In the genomic region with DNA sequence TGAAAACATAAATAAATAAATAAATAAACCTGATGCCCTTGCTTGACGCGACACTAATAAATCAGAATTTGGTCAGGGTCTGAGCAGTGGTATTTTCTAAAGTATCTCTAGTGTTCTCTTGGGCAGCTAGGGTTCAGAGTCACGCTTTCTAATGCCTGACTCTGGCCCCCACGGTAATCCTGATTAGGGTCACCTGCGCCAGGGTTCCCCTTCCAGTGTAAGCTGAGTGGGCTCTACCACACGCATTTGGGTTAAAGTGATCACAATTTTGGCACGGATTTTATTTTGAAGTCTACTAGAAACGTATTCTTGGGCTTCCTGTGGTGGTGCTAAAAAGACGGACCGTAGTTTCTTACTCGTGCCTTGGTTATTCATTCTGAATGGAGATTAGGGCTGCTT, we compare ENCODE assay signal across 7 cellular contexts. TPM values are rescaled to one million over a fixed set of nuclear protein-coding genes. Genes with fewer than 3 reads are reported as not detected.
DNase-seq lines count a peak whose midpoint lies in the region; ATAC-seq and TF ChIP-seq lines count a peak whose summit lies in the region.

No MANE protein-coding gene starts in this region.

- H3K18ac ChIP-seq in neuronal stem cell (ENCODE audit: low read length): no peak overlapping the region

- H3K36me3 Mint-ChIP-seq in endothelial cell (ENCODE audit: low read depth, unreplicated experiment): peaks cover 9% of the 10 kb centered on the region

- H2BK15ac ChIP-seq in neuronal stem cell (ENCODE audit: low read length): no peak overlapping the region

- H3K14ac ChIP-seq in neuronal stem cell (ENCODE audit: low read length): no peak overlapping the region

- no peak overlapping the region for H3K23ac ChIP-seq in neuronal stem cell (ENCODE audit: low read depth, low read length, poor library complexity)

- peak overlapping the region; percentile 92 for H3K9ac ChIP-seq in NT2/D1 (ENCODE audit: insufficient read length, low read depth)
- H3K9ac ChIP-seq in neuronal stem cell (ENCODE audit: low read depth, low read length, poor library complexity): no peak overlapping the region

- no peaks in the 10 kb centered on the region for H3K9me3 ChIP-seq in NT2/D1 (ENCODE audit: insufficient read depth, low read length)
- H3K9me3 ChIP-seq in neuronal stem cell (replicated peaks in 1 of 2; ENCODE audit: control insufficient read depth in 2 of 2, insufficient read depth in 1 of 2, low read depth in 1 of 2, low read length in 2 of 2): no peaks in the 10 kb centered on the region

- H3K27me3 Mint-ChIP-seq in endothelial cell (ENCODE audit: unreplicated experiment): peaks cover 1% of the 10 kb centered on the region

- no peaks in the 10 kb centered on the region for H3K9me3 Mint-ChIP-seq in endothelial cell (ENCODE audit: unreplicated experiment)

- in situ Hi-C loops in KBM-7 (cut with MboI; ENCODE audit: low pct_unique_long_range_greater_than_20kb, low sequenced_read_pairs): no loop called here

- peak overlapping the region; percentile 98 for H3K4me3 Mint-ChIP-seq in endothelial cell (ENCODE audit: unreplicated experiment)

- H3K4me3 ChIP-seq in NT2/D1 (ENCODE audit: insufficient read length, low read depth) (peak overlapping the region; percentile 91), neuronal stem cell (ENCODE audit: low read length in 2 of 2) (peak overlapping the region; percentile 90 to 96)

- H3K27ac ChIP-seq in neuronal stem cell (replicated peaks; ENCODE audit: low read length): no peak overlapping the region

- no peak overlapping the region for H4K8ac ChIP-seq in neuronal stem cell (ENCODE audit: low read depth, low read length)

- no peak overlapping the region for H4K91ac ChIP-seq in neuronal stem cell (ENCODE audit: low read depth, low read length, poor library complexity)

- H3K36me3 ChIP-seq in NT2/D1 (ENCODE audit: insufficient read depth, insufficient read length, low read length) (peaks cover 34% of the 10 kb centered on the region), neuronal stem cell (replicated peaks in 1 of 2; ENCODE audit: control insufficient read depth in 2 of 2, insufficient read depth in 2 of 2, low read length in 2 of 2) (peaks cover 2 to 43% of the 10 kb centered on the region in 2 donors)

- H3K4ac ChIP-seq in neuronal stem cell (ENCODE audit: low read length): no peak overlapping the region

- H3K4me1 ChIP-seq in NT2/D1 (ENCODE audit: insufficient read depth, insufficient read length): no peaks in the 10 kb centered on the region
- peaks cover 0 to 9% of the 10 kb centered on the region in 2 donors for H3K4me1 ChIP-seq in neuronal stem cell (ENCODE audit: control insufficient read depth in 2 of 2, insufficient read depth in 1 of 2, low read depth in 1 of 2, low read length in 2 of 2)

- H2BK5ac ChIP-seq in neuronal stem cell (ENCODE audit: low read length): no peak overlapping the region

- no peak overlapping the region for H2AK5ac ChIP-seq in neuronal stem cell (ENCODE audit: low read depth, low read length)

- TF ChIP-seq POLR2A in erythroblast (IDR thresholded peaks at IDR 0.05; ENCODE audit: low read length): no peak

- peak overlapping the region; percentile 88 for H2AFZ ChIP-seq in neuronal stem cell (ENCODE audit: low read length)

- H3K4me2 ChIP-seq in neuronal stem cell (ENCODE audit: insufficient read depth, low read length, poor library complexity, severe bottlenecking): peak overlapping the region; percentile 38

- DNase-seq in NT2/D1 (ENCODE audit: low read depth, low spot score) (no peak), endothelial cell (ENCODE audit: low spot score) (no peak), neuronal stem cell (ENCODE audit: low spot score) (no peak), KBM-7 (no peak), erythroblast (lab: John Stamatoyannopoulos, UW) (no peak)

- H3K4me1 Mint-ChIP-seq in endothelial cell (ENCODE audit: unreplicated experiment): peaks cover 20% of the 10 kb centered on the region

- no peak for TF ChIP-seq CTCF in endothelial cell (IDR thresholded peaks at IDR 0.05; ENCODE audit: unreplicated experiment)

- H3K27me3 ChIP-seq in NT2/D1 (ENCODE audit: insufficient read depth, insufficient read length) (no peaks in the 10 kb centered on the region), neuronal stem cell (ENCODE audit: control insufficient read depth in 3 of 3, insufficient read depth in 3 of 3, low read depth in 1 of 3, low read length in 3 of 3) (no peaks in the 10 kb centered on the region)

- peak overlapping the region; percentile 98 for H3K27ac Mint-ChIP-seq in endothelial cell (ENCODE audit: unreplicated experiment)

- ATAC-seq in GM21717 (IDR thresholded peaks at IDR 0.05; ENCODE audit: unreplicated experiment) (peak; percentile 14), HG03565 (IDR thresholded peaks at IDR 0.05; ENCODE audit: unreplicated experiment) (no peak)

- H3K79me1 ChIP-seq in neuronal stem cell (ENCODE audit: low read depth, low read length): no peaks in the 10 kb centered on the region

- WGBS in neuronal stem cell (ENCODE audit: extremely low coverage in 2 of 2, insufficient read length in 2 of 2, insufficient replicate concordance in 1 of 2), 2 donors: no CpG with 5 or more reads among the region's 11 CpGs

- H2BK12ac ChIP-seq in neuronal stem cell (ENCODE audit: low read length): no peak overlapping the region

- no peak overlapping the region for H2BK120ac ChIP-seq in neuronal stem cell (ENCODE audit: low read depth, low read length)

RNA-seq across cellular contexts. Expression of a gene that starts 0.7 kb away (rescaled TPM):
- 49.8 TPM for total RNA-seq in endothelial cell (ENCODE audit: unreplicated experiment)
- polyA plus RNA-seq in neuronal stem cell (2013, experiment 1 of 2): 47.8 TPM
- 49.0 TPM for polyA plus RNA-seq in neuronal stem cell (2013, experiment 2 of 2)
